ENCODE assay signal across 8 cellular contexts in genomic region chr17:40559954-40560591, GRCh38.
A peak's percentile ranks its signal among the peaks of the same experiment; 100 is the strongest.
DNase-seq lines count a peak whose midpoint lies in the region; ATAC-seq and TF ChIP-seq lines count a peak whose summit lies in the region.

No MANE protein-coding gene starts in this region.

- H3K79me2 ChIP-seq in OCI-LY1 (ENCODE audit: insufficient read depth, low read length), result no peaks in the 10 kb centered on the region

- H3K27me3 ChIP-seq in OCI-LY1 (ENCODE audit: insufficient read depth, low read length), result peaks cover 5% of the 10 kb centered on the region; the same call in 1 of the 2 replicates
- peaks cover 0 to 3% of the 10 kb centered on the region in 2 donors for H3K27me3 ChIP-seq in mucosa of rectum (ENCODE audit: control insufficient read depth in 2 of 2, insufficient read depth in 2 of 2, low read length in 2 of 2)

- DNase-seq in EL, result peak; percentile 92
- DNase-seq in activated T-cell treated with anti-CD3 and anti-CD28 coated beads, Interleukin-2, amount 50 U/mL, for 24 hours, result peak; percentile 92
- DNase-seq in erythroblast (lab: John Stamatoyannopoulos, UW), result peak; percentile 73 to 87
- peak; percentile 65 to 67 for DNase-seq in stimulated activated CD8-positive, alpha-beta memory T cell treated with anti-CD3 and anti-CD28 coated beads, Interleukin-4, amount 100 ng/mL, for 4 hours (ENCODE audit: low read depth in 2 of 2, low spot score in 1 of 2)

- H3K36me3 ChIP-seq in OCI-LY1 (ENCODE audit: insufficient read depth, low read length) (no peaks in the 10 kb centered on the region), mucosa of rectum (ENCODE audit: control insufficient read depth in 2 of 2, insufficient read depth in 2 of 2, low read length in 2 of 2) (no peaks in the 10 kb centered on the region)

- H3K4me3 ChIP-seq in OCI-LY1 (ENCODE audit: low read depth, low read length, poor library complexity, severe bottlenecking) (peak overlapping the region; percentile 40), mucosa of rectum (ENCODE audit: low read length in 2 of 2) (peak overlapping the region in 1 of 2 donors; percentile 45)

- peaks cover 91% of the 10 kb centered on the region for H3K4me1 Mint-ChIP-seq in activated T-cell treated with anti-CD3 and anti-CD28 coated beads, Interleukin-2, amount 50 U/mL, for 24 hours (ENCODE audit: low read depth)

- no peak for TF ChIP-seq EP300 in Ishikawa (IDR thresholded peaks at IDR 0.05; ENCODE audit: borderline replicate concordance)

- H3K4me3 Mint-ChIP-seq in activated T-cell treated with anti-CD3 and anti-CD28 coated beads, Interleukin-2, amount 50 U/mL, for 24 hours, result peak overlapping the region; percentile 91

- no peaks in the 10 kb centered on the region for H3F3A ChIP-seq in OCI-LY1 (ENCODE audit: insufficient read depth, low read length)

- no peak overlapping the region for H2AFZ ChIP-seq in OCI-LY1 (ENCODE audit: low read length)

- TF ChIP-seq CTCF in OCI-LY1 (IDR thresholded peaks at IDR 0.05; ENCODE audit: low read length), result peak; percentile 99

- peak; percentile 97 for TF ChIP-seq RAD21 in Ishikawa (IDR thresholded peaks at IDR 0.05; ENCODE audit: low read depth)

- ATAC-seq in GM18870 (IDR thresholded peaks at IDR 0.05; ENCODE audit: unreplicated experiment), result no peak

- H3K9me3 Mint-ChIP-seq in activated T-cell treated with anti-CD3 and anti-CD28 coated beads, Interleukin-2, amount 50 U/mL, for 24 hours, result no peaks in the 10 kb centered on the region

- peak overlapping the region; percentile 35; the same call in 1 of the 2 replicates for H3K9ac ChIP-seq in OCI-LY1 (ENCODE audit: low read length)
- peak overlapping the region; percentile 15 to 26 for H3K9ac ChIP-seq in mucosa of rectum (ENCODE audit: low read depth in 1 of 2, low read length in 2 of 2)

- H3K9me3 ChIP-seq in OCI-LY1 (ENCODE audit: low read length), result no peaks in the 10 kb centered on the region
- no peaks in the 10 kb centered on the region for H3K9me3 ChIP-seq in mucosa of rectum (ENCODE audit: control insufficient read depth in 2 of 2, low read length in 2 of 2)

- no peak for TF ChIP-seq POLR2A in erythroblast (IDR thresholded peaks at IDR 0.05; ENCODE audit: low read length)

- H3K27me3 Mint-ChIP-seq in activated T-cell treated with anti-CD3 and anti-CD28 coated beads, Interleukin-2, amount 50 U/mL, for 24 hours, result no peaks in the 10 kb centered on the region

- peak overlapping the region; percentile 100 for H3K27ac Mint-ChIP-seq in activated T-cell treated with anti-CD3 and anti-CD28 coated beads, Interleukin-2, amount 50 U/mL, for 24 hours

- H4K20me1 ChIP-seq in OCI-LY1 (ENCODE audit: insufficient read depth, low read length), result no peaks in the 10 kb centered on the region

- no peaks in the 10 kb centered on the region for H3K9me2 ChIP-seq in OCI-LY1 (ENCODE audit: low read depth, low read length)

- peaks cover 38% of the 10 kb centered on the region for H3K4me1 ChIP-seq in OCI-LY1 (ENCODE audit: insufficient read depth, low read length, severe bottlenecking)
- peaks cover 8 to 14% of the 10 kb centered on the region in 2 donors for H3K4me1 ChIP-seq in mucosa of rectum (ENCODE audit: control insufficient read depth in 2 of 2, insufficient read depth in 2 of 2, low read length in 2 of 2)

- H3K27ac ChIP-seq in OCI-LY1 (ENCODE audit: low read depth, low read length, poor library complexity, severe bottlenecking) (peak overlapping the region; percentile 24), mucosa of rectum (ENCODE audit: low read depth in 2 of 2, low read length in 2 of 2) (peak overlapping the region; percentile 2 to 66)

- H3K36me3 Mint-ChIP-seq in activated T-cell treated with anti-CD3 and anti-CD28 coated beads, Interleukin-2, amount 50 U/mL, for 24 hours (ENCODE audit: low read depth), result peaks cover 100% of the 10 kb centered on the region

- peak overlapping the region; percentile 82 for H3K4me2 ChIP-seq in OCI-LY1 (ENCODE audit: low read length)

TF ChIP-seq in Ishikawa, 13 proteins besides CTCF, POLR2A, EP300 and RAD21:
- TF ChIP-seq MAX (IDR thresholded peaks at IDR 0.05), result peak; percentile 22; the same call in 1 of the 2 replicates
- TF ChIP-seq TCF12 (IDR thresholded peaks at IDR 0.05; ENCODE audit: low read depth), result no peak
